Comparison of ENCODE assay signal across 13 cellular contexts in the genomic region with DNA sequence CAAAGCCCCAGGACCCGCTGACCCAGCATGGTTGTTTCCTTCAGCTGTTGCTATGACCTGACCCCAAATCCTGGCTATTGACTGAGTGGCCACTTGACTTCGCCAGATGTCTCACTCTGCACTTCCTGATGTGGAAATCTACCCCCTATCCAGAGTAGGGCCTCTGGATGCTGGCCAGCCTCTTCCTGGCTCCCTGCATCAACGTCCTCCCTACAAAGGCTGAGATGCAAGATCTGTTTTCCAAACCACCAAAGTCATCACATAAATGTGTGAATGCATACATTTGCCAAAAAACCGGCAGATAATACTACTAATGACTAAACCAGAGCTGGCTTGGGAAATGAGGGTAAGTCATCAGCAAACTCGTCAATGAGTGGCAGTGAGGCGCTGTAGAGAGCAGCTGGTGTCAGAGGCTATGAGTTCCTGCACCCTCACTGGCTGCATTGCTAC.
DNase-seq lines count a peak whose midpoint lies in the region; ATAC-seq and TF ChIP-seq lines count a peak whose summit lies in the region.
"Had no signal": no experiment of that assay in that cellular context is flagged by ENCODE, and none has a peak within 500 bp of the region (broad histone marks: within the 10 kb centered on the region; RNA-seq: fewer than 3 reads in every experiment).

No MANE protein-coding gene starts in this region.

- no peak overlapping the region for H3K4me2 ChIP-seq in fibroblast of lung (ENCODE audit: extremely low read depth, insufficient read depth, low read length)

- peaks cover 18% of the 10 kb centered on the region for H3K4me1 Mint-ChIP-seq in activated T-cell treated with anti-CD3 and anti-CD28 coated beads, Interleukin-2, amount 50 U/mL, for 24 hours (ENCODE audit: low read depth)

- H3K4me3 ChIP-seq in AG10803 (ENCODE audit: low read length) (no peak overlapping the region), fibroblast of lung (replicated peaks in 1 of 4; ENCODE audit: control extremely low read depth in 1 of 4, insufficient read depth in 1 of 4, low read depth in 3 of 4, low read length in 4 of 4) (no peak overlapping the region)

- peaks cover 59% of the 10 kb centered on the region for H3K27me3 Mint-ChIP-seq in activated T-cell treated with anti-CD3 and anti-CD28 coated beads, Interleukin-2, amount 50 U/mL, for 24 hours

- DNase-seq in AG10803 (ENCODE audit: low read depth) (peak; percentile 99), NCI-H2196 treated with DMSO at 0.1 percent for 48 hours (lab: John Stamatoyannopoulos, UW; ENCODE audit: unreplicated experiment) (peak; percentile 54), fibroblast of lung (ENCODE audit: low read depth in 2 of 2) (peak; percentile 92 to 96), omental fat pad (ENCODE audit: low spot score) (no peak), DMS114 treated with DMSO at 0.1 percent for 48 hours (lab: John Stamatoyannopoulos, UW; ENCODE audit: unreplicated experiment) (no peak), GF-D8 (lab: John Stamatoyannopoulos, UW) (no peak)
- DNase-seq in activated T-cell treated with anti-CD3 and anti-CD28 coated beads, Interleukin-2, amount 50 U/mL, for 24 hours = no peak
- DNase-seq in activated CD8-positive, alpha-beta memory T cell treated with anti-CD3 and anti-CD28 coated beads for 24 hours = no peak
- DNase-seq: activated CD8-positive, alpha-beta T cell treated with anti-CD3 and anti-CD28 coated beads for 36 hours; CD4-positive, CD25-positive, alpha-beta regulatory T cell; head of caudate nucleus; naive B cell; NCI-H146 had no signal

- H3K4me3 Mint-ChIP-seq in activated T-cell treated with anti-CD3 and anti-CD28 coated beads, Interleukin-2, amount 50 U/mL, for 24 hours = no peak overlapping the region
- H3K4me3 Mint-ChIP-seq: activated CD8-positive, alpha-beta T cell treated with anti-CD3 and anti-CD28 coated beads for 36 hours; CD4-positive, CD25-positive, alpha-beta regulatory T cell; naive B cell had no signal

- peaks cover 15% of the 10 kb centered on the region for H3K9me3 Mint-ChIP-seq in activated T-cell treated with anti-CD3 and anti-CD28 coated beads, Interleukin-2, amount 50 U/mL, for 24 hours

- no peaks in the 10 kb centered on the region for H4K20me1 ChIP-seq in fibroblast of lung (ENCODE audit: control insufficient read depth, extremely low read depth, insufficient read depth, low read length)

- TF ChIP-seq CTCF in AG10803 (conservative IDR thresholded peaks at IDR 0.05; ENCODE audit: low read length) (no peak; the same call in 1 of the 2 replicates), fibroblast of lung (conservative IDR thresholded peaks at IDR 0.05 in 1 of 2, IDR thresholded peaks at IDR 0.05 in 1 of 2; ENCODE audit: low read depth in 1 of 2, low read length in 2 of 2) (no peak), omental fat pad (IDR thresholded peaks at IDR 0.05) (no peak)

- H3K27ac Mint-ChIP-seq in activated T-cell treated with anti-CD3 and anti-CD28 coated beads, Interleukin-2, amount 50 U/mL, for 24 hours = no peak overlapping the region
- H3K27ac Mint-ChIP-seq: activated CD8-positive, alpha-beta T cell treated with anti-CD3 and anti-CD28 coated beads for 36 hours; naive B cell had no signal

- H3K36me3 Mint-ChIP-seq in activated T-cell treated with anti-CD3 and anti-CD28 coated beads, Interleukin-2, amount 50 U/mL, for 24 hours (ENCODE audit: low read depth) = no peaks in the 10 kb centered on the region
- H3K36me3 Mint-ChIP-seq: CD4-positive, CD25-positive, alpha-beta regulatory T cell had no signal

- peak overlapping the region; percentile 19 for H3K27ac ChIP-seq in fibroblast of lung (ENCODE audit: insufficient read depth, low read length)

- no peak overlapping the region for H2AFZ ChIP-seq in fibroblast of lung (ENCODE audit: low read length)

- no peaks in the 10 kb centered on the region for H3K9me3 ChIP-seq in fibroblast of lung (ENCODE audit: control insufficient read depth, insufficient read depth, low read depth, low read length)

- H3K9ac ChIP-seq in fibroblast of lung (ENCODE audit: insufficient read depth, low read length) = no peak overlapping the region

- no peaks in the 10 kb centered on the region for H3K36me3 ChIP-seq in fibroblast of lung (ENCODE audit: control insufficient read depth, insufficient read depth, low read length)

- no peaks in the 10 kb centered on the region for H3K79me2 ChIP-seq in fibroblast of lung (ENCODE audit: control insufficient read depth, insufficient read depth, low read length)

- no peaks in the 10 kb centered on the region for H3K27me3 ChIP-seq in fibroblast of lung (ENCODE audit: control insufficient read depth, insufficient read depth, low read length)

- H3K4me1 ChIP-seq in fibroblast of lung (ENCODE audit: control insufficient read depth, extremely low read depth, insufficient read depth, low read length) = peaks cover 9% of the 10 kb centered on the region

- peak; percentile 82 for ATAC-seq in omental fat pad (ENCODE audit: low FRiP score)
- ATAC-seq: activated CD8-positive, alpha-beta T cell treated with anti-CD3 and anti-CD28 coated beads for 36 hours had no signal

Comparison
In these comparisons a context has a peak if more than half of its experiments do, and no peak if none do; other contexts are left out.
1. DNase-seq: peak in AG10803 (single experiment), NCI-H2196 treated with DMSO at 0.1 percent for 48 hours (single experiment) and fibroblast of lung (2 of 2); none in omental fat pad (single experiment), activated T-cell treated with anti-CD3 and anti-CD28 coated beads, Interleukin-2, amount 50 U/mL, for 24 hours (single experiment), DMS114 treated with DMSO at 0.1 percent for 48 hours (single experiment), activated CD8-positive, alpha-beta memory T cell treated with anti-CD3 and anti-CD28 coated beads for 24 hours (single experiment) and GF-D8 (single experiment).